In genomic region chr14:67738740-67739504, GRCh38 we compare ENCODE assay signal across 7 cellular contexts. TPM values are rescaled to one million over a fixed set of nuclear protein-coding genes. Genes with fewer than 3 reads are reported as not detected.
DNase-seq lines count a peak whose midpoint lies in the region; ATAC-seq, FAIRE-seq and TF ChIP-seq lines count a peak whose summit lies in the region.

No MANE protein-coding gene starts in this region.

- peak; percentile 93 for FAIRE-seq in H54 (lab: Jason Lieb, UNC)

- no peak overlapping the region for H3K9ac ChIP-seq in skeletal muscle satellite cell (ENCODE audit: low read depth, low read length)

- ATAC-seq in GM19452 (IDR thresholded peaks at IDR 0.05; ENCODE audit: unreplicated experiment) (no peak), GM19023 (IDR thresholded peaks at IDR 0.05; ENCODE audit: unreplicated experiment) (no peak)

- H3K27me3 ChIP-seq in skeletal muscle satellite cell (ENCODE audit: control insufficient read depth, insufficient read depth, low read length) = no peaks in the 10 kb centered on the region

- H3K4me3 ChIP-seq in fibroblast of pulmonary artery (replicated peaks; ENCODE audit: low read depth, low read length) (no peak overlapping the region), skeletal muscle satellite cell (ENCODE audit: low read length) (no peak overlapping the region)

- DNase-seq in H54 (ENCODE audit: insufficient read length, low spot score) (peak; percentile 40), RKO (ENCODE audit: low spot score) (peak; percentile 64), fibroblast of pulmonary artery (ENCODE audit: low read depth) (peak; percentile 98), Ammon's horn (ENCODE audit: low spot score) (no peak)

- no peaks in the 10 kb centered on the region for H3K36me3 ChIP-seq in skeletal muscle satellite cell (ENCODE audit: insufficient read depth, low read length)

- no peak for TF ChIP-seq CTCF in fibroblast of pulmonary artery (IDR thresholded peaks at IDR 0.05; ENCODE audit: low read length, missing control alignments)

- peaks cover 9% of the 10 kb centered on the region for H3K4me1 ChIP-seq in skeletal muscle satellite cell (ENCODE audit: control insufficient read depth, insufficient read depth, low read length)

- peak overlapping the region; percentile 42 for H3K4me2 ChIP-seq in skeletal muscle satellite cell (ENCODE audit: low read length)

- no peaks in the 10 kb centered on the region for H3K9me3 ChIP-seq in skeletal muscle satellite cell (replicated peaks; ENCODE audit: low read length)

- no peak for TF ChIP-seq POLR2A in H54 (IDR thresholded peaks at IDR 0.05; ENCODE audit: low read depth, low read length)

RNA-seq across cellular contexts. Expression of gene RDH12, which starts 37.2 kb away (rescaled TPM):
- total RNA-seq in skeletal muscle satellite cell (2012; rRNA removed) = not detected in 2 replicates

RNA-seq across cellular contexts. Expression of gene RDH11, which starts 43.4 kb away (rescaled TPM):
- total RNA-seq in skeletal muscle satellite cell (2012; rRNA removed) = 99.2 and 115 TPM in 2 replicates
